ENCODE assay signal across 11 cellular contexts in the genomic region with DNA sequence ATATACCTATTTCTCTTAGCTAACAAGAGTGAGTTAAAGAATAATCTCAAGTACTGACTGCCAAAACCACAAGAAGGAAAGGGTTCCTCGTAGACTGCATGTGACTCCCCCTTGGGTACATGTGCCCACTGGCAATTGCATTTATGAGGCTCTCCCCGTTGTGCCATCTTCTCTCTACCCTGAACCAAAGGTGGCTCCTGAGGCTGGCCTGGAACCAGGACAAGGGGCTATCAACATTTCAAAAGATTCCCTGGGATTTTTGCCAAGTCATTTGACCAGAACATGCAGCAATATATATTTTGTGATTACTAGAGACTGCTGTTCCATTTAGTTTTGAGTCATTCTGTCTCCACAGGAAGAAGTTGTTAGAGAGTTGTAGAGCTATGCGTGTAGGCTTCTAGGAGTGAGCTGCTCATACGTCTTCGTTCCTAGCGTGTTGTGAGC. TPM values are rescaled to one million over a fixed set of nuclear protein-coding genes. Genes with fewer than 3 reads are reported as not detected.
A peak's percentile ranks its signal among the peaks of the same experiment; 100 is the strongest.
DNase-seq lines count a peak whose midpoint lies in the region; ATAC-seq and TF ChIP-seq lines count a peak whose summit lies in the region.
"Had no signal": no experiment of that assay in that cellular context is flagged by ENCODE, and none has a peak within 500 bp of the region (broad histone marks: within the 10 kb centered on the region; RNA-seq: fewer than 3 reads in every experiment).

No MANE protein-coding gene starts in this region.

- H3K27ac Mint-ChIP-seq in HFFc6, result no peak overlapping the region
- H3K27ac Mint-ChIP-seq: nephron progenitor cell had no signal

- H3K4me3 ChIP-seq in RWPE2 (ENCODE audit: severe bottlenecking), result no peak overlapping the region
- H3K4me3 ChIP-seq in lower lobe of right lung, result no peak overlapping the region
- H3K4me3 ChIP-seq in HAP-1, result no peak overlapping the region

- H3K27ac ChIP-seq in RWPE2 (ENCODE audit: poor library complexity, severe bottlenecking) (no peak overlapping the region), lower lobe of right lung (no peak overlapping the region)

- ATAC-seq in GM19025 (IDR thresholded peaks at IDR 0.05; ENCODE audit: low read depth, unreplicated experiment) (peak; percentile 69), HG02763 (IDR thresholded peaks at IDR 0.05; ENCODE audit: unreplicated experiment) (peak; percentile 60), RWPE2 (ENCODE audit: low read depth) (peak; percentile 33; the same call in 1 of the 3 replicates), lower lobe of right lung (peak; percentile 4 to 22)

- H3K36me3 ChIP-seq in RWPE2 (ENCODE audit: low read depth) (no peaks in the 10 kb centered on the region), lower lobe of right lung (no peaks in the 10 kb centered on the region), HAP-1 (replicated peaks) (no peaks in the 10 kb centered on the region)

- H3K27me3 ChIP-seq in RWPE2 (ENCODE audit: insufficient read depth, poor library complexity, severe bottlenecking) (no peaks in the 10 kb centered on the region), lower lobe of right lung (ENCODE audit: low read depth) (no peaks in the 10 kb centered on the region), HAP-1 (ENCODE audit: low read depth) (no peaks in the 10 kb centered on the region)

- peaks cover 32% of the 10 kb centered on the region for H3K27me3 Mint-ChIP-seq in HFFc6 (ENCODE audit: insufficient read depth)

- no peak for TF ChIP-seq CTCF in RWPE2 (IDR thresholded peaks at IDR 0.05; ENCODE audit: poor library complexity, severe bottlenecking)
- no peak for TF ChIP-seq CTCF in lower lobe of right lung (IDR thresholded peaks at IDR 0.05)
- TF ChIP-seq CTCF in HFFc6 (IDR thresholded peaks at IDR 0.05), result no peak

- intact Hi-C loops in lower lobe of right lung (cut with DNase I), result no loop called here

- no peak for DNase-seq in RWPE2 (ENCODE audit: low spot score)
- DNase-seq in lower lobe of right lung, result no peak
- no peak for DNase-seq in HFFc6
- no peak for DNase-seq in HAP-1 (ENCODE audit: low spot score in 2 of 2)
- no peak for DNase-seq in activated gamma-delta T cell treated with Interleukin-2 at 50 U/mL for 16 hours
- DNase-seq: activated naive CD4-positive, alpha-beta T cell treated with anti-CD3 and anti-CD28 coated beads, Interleukin-2, amount 50 U/mL, for 16 hours; NCI-H226; nephron progenitor cell; T1000 had no signal

- H3K9me3 Mint-ChIP-seq in HFFc6, result no peaks in the 10 kb centered on the region
- H3K9me3 Mint-ChIP-seq: nephron progenitor cell had no signal

- no peaks in the 10 kb centered on the region for H3K4me1 Mint-ChIP-seq in HFFc6 (ENCODE audit: low read depth)

- no peaks in the 10 kb centered on the region for H3K36me3 Mint-ChIP-seq in HFFc6 (ENCODE audit: low read depth)

- H3K9me3 ChIP-seq in RWPE2 (ENCODE audit: severe bottlenecking) (no peaks in the 10 kb centered on the region), lower lobe of right lung (no peaks in the 10 kb centered on the region), HAP-1 (no peaks in the 10 kb centered on the region)

- in situ Hi-C loops in HAP-1 (cut with MboI; ENCODE audit: low sequenced_read_pairs), result no loop called here

- H3K4me3 Mint-ChIP-seq in HFFc6, result no peak overlapping the region
- H3K4me3 Mint-ChIP-seq: nephron progenitor cell had no signal

- no peaks in the 10 kb centered on the region for H3K4me1 ChIP-seq in RWPE2 (ENCODE audit: insufficient read depth, poor library complexity, severe bottlenecking)
- peaks cover 22% of the 10 kb centered on the region for H3K4me1 ChIP-seq in lower lobe of right lung
- no peaks in the 10 kb centered on the region for H3K4me1 ChIP-seq in HAP-1

RNA-seq across cellular contexts. Expression of a gene that starts 45.8 kb away (rescaled TPM):
- total RNA-seq in lower lobe of right lung, result 89.1 TPM
- 1 to 10 TPM in 2 of 6 experiments, under 1 TPM in 4; 0.46 to 1.6 (median 0.54) TPM for total RNA-seq in HFFc6 (2021; fragmentation: NEBNext Ultra II Directional; extraction: Animal tissue kit (Norgen Biotek cat#: 25700))

Comparison
In these comparisons a context has a peak if more than half of its experiments do, and no peak if none do; other contexts are left out.
1. ATAC-seq: peak in every context shown above with its lines; median percentile 69 in GM19025; 60 in HG02763; 33 in RWPE2; 13 in lower lobe of right lung.
2. RNA of a gene that starts 45.8 kb away (total RNA-seq): 89.1 TPM in lower lobe of right lung (single experiment); 0.46 to 1.6 TPM in HFFc6; every median in the first group is over 10 times any median in the second.